ENCODE assay signal across 19 cellular contexts in genomic region chr15:45064386-45064785, GRCh38. TPM values are rescaled to one million over a fixed set of nuclear protein-coding genes. Genes with fewer than 3 reads are reported as not detected.
DNase-seq lines count a peak whose midpoint lies in the region; ATAC-seq and TF ChIP-seq lines count a peak whose summit lies in the region.
"Had no signal": no experiment of that assay in that cellular context is flagged by ENCODE, and none has a peak within 500 bp of the region (broad histone marks: within the 10 kb centered on the region; RNA-seq: fewer than 3 reads in every experiment).

No MANE protein-coding gene starts in this region.

- H3K4ac ChIP-seq in neuronal stem cell (ENCODE audit: low read length), result no peak overlapping the region

- peaks cover 29% of the 10 kb centered on the region for H3K36me3 Mint-ChIP-seq in CD4-positive, alpha-beta T cell (ENCODE audit: low read depth)

- no peak overlapping the region for H4K91ac ChIP-seq in neuronal stem cell (ENCODE audit: low read depth, low read length, poor library complexity)

- H2BK120ac ChIP-seq in neuronal stem cell (ENCODE audit: low read depth, low read length), result no peak overlapping the region

- in situ Hi-C loops in Caki2 (cut with HindIII; ENCODE audit: low pct_unique_long_range_greater_than_20kb, low sequenced_read_pairs), result no loop called here

- H4K8ac ChIP-seq in neuronal stem cell (ENCODE audit: low read depth, low read length), result no peak overlapping the region

- no peaks in the 10 kb centered on the region for H3K9me3 Mint-ChIP-seq in CD4-positive, alpha-beta T cell
- H3K9me3 Mint-ChIP-seq: activated CD4-positive, alpha-beta memory T cell treated with anti-CD3 and anti-CD28 coated beads, Interleukin-2, amount 10 ng/mL, durations not matched to agents 7 days and 5 days; activated T-cell treated with anti-CD3 and anti-CD28 coated beads, Interleukin-2, amount 50 U/mL, for 4 hours; neural progenitor cell had no signal

- no peak for TF ChIP-seq RAD21 in liver (IDR thresholded peaks at IDR 0.05)

- peaks cover 0 to 5% (median 1%) of the 10 kb centered on the region in 4 donors for H3K4me1 ChIP-seq in liver (ENCODE audit: control insufficient read depth in 4 of 4, insufficient read depth in 4 of 4, low read length in 3 of 4)
- no peaks in the 10 kb centered on the region for H3K4me1 ChIP-seq in neuronal stem cell (ENCODE audit: control insufficient read depth in 2 of 2, insufficient read depth in 1 of 2, low read depth in 1 of 2, low read length in 2 of 2)
- H3K4me1 ChIP-seq: neural progenitor cell, right atrium auricular region had no signal

- CTCF ChIA-PET in CD4-positive, alpha-beta T cell (lab: Charles Lee), result no interaction called here

- no peak overlapping the region for H3K27ac Mint-ChIP-seq in CD4-positive, alpha-beta T cell
- H3K27ac Mint-ChIP-seq: activated CD4-positive, alpha-beta memory T cell treated with anti-CD3 and anti-CD28 coated beads, Interleukin-2, amount 10 ng/mL, durations not matched to agents 7 days and 5 days; activated naive CD8-positive, alpha-beta T cell; neural progenitor cell had no signal

- H3K27me3 ChIP-seq in liver (ENCODE audit: control insufficient read depth in 4 of 4, insufficient read depth in 4 of 4, low read length in 3 of 4), result no peaks in the 10 kb centered on the region
- no peaks in the 10 kb centered on the region for H3K27me3 ChIP-seq in CD4-positive, alpha-beta T cell (ENCODE audit: control insufficient read depth, insufficient read depth, low read length)
- no peaks in the 10 kb centered on the region for H3K27me3 ChIP-seq in neuronal stem cell (ENCODE audit: control insufficient read depth in 3 of 3, insufficient read depth in 3 of 3, low read depth in 1 of 3, low read length in 3 of 3)
- H3K27me3 ChIP-seq: neural progenitor cell, right atrium auricular region had no signal

- no peak overlapping the region for H2BK5ac ChIP-seq in neuronal stem cell (ENCODE audit: low read length)

- WGBS in liver, result 53% methylated on average over 4 of the region's 4 CpGs
- WGBS in neuronal stem cell (ENCODE audit: extremely low coverage in 2 of 2, insufficient read length in 2 of 2, insufficient replicate concordance in 1 of 2), 2 donors, result no CpG with 5 or more reads among the region's 4 CpGs

- H2AFZ ChIP-seq in neuronal stem cell (ENCODE audit: low read length), result no peak overlapping the region
- H2AFZ ChIP-seq: neural progenitor cell had no signal

- ATAC-seq in esophagus mucosa (peak; percentile 76), GM18502 (IDR thresholded peaks at IDR 0.05; ENCODE audit: poor library complexity, unreplicated experiment) (no peak)
- no peak for ATAC-seq in CD4-positive, alpha-beta T cell (ENCODE audit: poor library complexity)
- ATAC-seq: activated T-cell treated with anti-CD3 and anti-CD28 coated beads, Interleukin-2, amount 50 U/mL, for 4 hours; K562 had no signal

- no peak overlapping the region for H2BK12ac ChIP-seq in neuronal stem cell (ENCODE audit: low read length)

- no peak overlapping the region for H3K23ac ChIP-seq in neuronal stem cell (ENCODE audit: low read depth, low read length, poor library complexity)

- TF ChIP-seq CTCF in liver (IDR thresholded peaks at IDR 0.05; ENCODE audit: low read depth, low read length, missing input control), result no peak
- no peak for TF ChIP-seq CTCF in CD4-positive, alpha-beta T cell (IDR thresholded peaks at IDR 0.05)

- H3K4me1 Mint-ChIP-seq in CD4-positive, alpha-beta T cell (ENCODE audit: low read depth), result no peaks in the 10 kb centered on the region
- H3K4me1 Mint-ChIP-seq: neural progenitor cell had no signal

- DNase-seq in Caki2 (ENCODE audit: low read depth) (peak; percentile 72), NCI-H226 (peak; percentile 21), COLO668 (lab: John Stamatoyannopoulos, UW; ENCODE audit: unreplicated experiment) (no peak), neuronal stem cell (ENCODE audit: low spot score) (no peak)
- DNase-seq in CD4-positive, alpha-beta T cell, result no peak
- DNase-seq: activated CD4-positive, alpha-beta memory T cell treated with anti-CD3 and anti-CD28 coated beads, Interleukin-2, amount 10 ng/mL, durations not matched to agents 7 days and 5 days; activated T-cell treated with anti-CD3 and anti-CD28 coated beads, Interleukin-2, amount 50 U/mL, for 4 hours; cerebellar nuclear complex; stimulated activated CD4-positive, alpha-beta T cell treated with anti-CD3 and anti-CD28 coated beads, Interleukin-2, amount 100 ng/mL, for 48 hours; substantia nigra; SW 1271 had no signal

- H3K9ac ChIP-seq in liver (ENCODE audit: low read depth in 1 of 2, low read length in 2 of 2) (no peak overlapping the region), neuronal stem cell (ENCODE audit: low read depth, low read length, poor library complexity) (no peak overlapping the region)
- H3K9ac ChIP-seq: neural progenitor cell had no signal

- no peak overlapping the region for H3K27ac ChIP-seq in liver (ENCODE audit: low read depth in 1 of 2, low read length in 2 of 2)
- H3K27ac ChIP-seq in CD4-positive, alpha-beta T cell (ENCODE audit: low read depth, low read length), result no peak overlapping the region
- no peak overlapping the region for H3K27ac ChIP-seq in neuronal stem cell (replicated peaks; ENCODE audit: low read length)
- H3K27ac ChIP-seq: neural progenitor cell, right atrium auricular region, RWPE1 had no signal

- H3K9me3 ChIP-seq in liver (ENCODE audit: control insufficient read depth in 4 of 4, low read length in 3 of 4) (no peaks in the 10 kb centered on the region), neuronal stem cell (replicated peaks in 1 of 2; ENCODE audit: control insufficient read depth in 2 of 2, insufficient read depth in 1 of 2, low read depth in 1 of 2, low read length in 2 of 2) (no peaks in the 10 kb centered on the region)
- H3K9me3 ChIP-seq in CD4-positive, alpha-beta T cell (ENCODE audit: control insufficient read depth, low read length), result no peaks in the 10 kb centered on the region
- H3K9me3 ChIP-seq: right atrium auricular region had no signal

- H3K36me3 ChIP-seq in liver (ENCODE audit: control insufficient read depth in 4 of 4, insufficient read depth in 3 of 4, low read depth in 1 of 4, low read length in 3 of 4) (peaks cover 9 to 24% (median 9%) of the 10 kb centered on the region in 4 donors), neuronal stem cell (replicated peaks in 1 of 2; ENCODE audit: control insufficient read depth in 2 of 2, insufficient read depth in 2 of 2, low read length in 2 of 2) (peaks cover 0 to 21% of the 10 kb centered on the region in 2 donors)
- H3K36me3 ChIP-seq: neural progenitor cell, right atrium auricular region had no signal

- H2BK15ac ChIP-seq in neuronal stem cell (ENCODE audit: low read length), result no peak overlapping the region

- H3K4me3 Mint-ChIP-seq in CD4-positive, alpha-beta T cell, result no peak overlapping the region
- H3K4me3 Mint-ChIP-seq: activated CD4-positive, alpha-beta memory T cell treated with anti-CD3 and anti-CD28 coated beads, Interleukin-2, amount 10 ng/mL, durations not matched to agents 7 days and 5 days; activated naive CD8-positive, alpha-beta T cell; activated T-cell treated with anti-CD3 and anti-CD28 coated beads, Interleukin-2, amount 50 U/mL, for 4 hours; neural progenitor cell had no signal

- no peak overlapping the region for H3K4me2 ChIP-seq in neuronal stem cell (ENCODE audit: insufficient read depth, low read length, poor library complexity, severe bottlenecking)
- H3K4me2 ChIP-seq: neural progenitor cell had no signal

- no peaks in the 10 kb centered on the region for H3K79me1 ChIP-seq in neuronal stem cell (ENCODE audit: low read depth, low read length)

- POLR2A ChIA-PET in CD4-positive, alpha-beta T cell (lab: Charles Lee), result no interaction called here

- H3K14ac ChIP-seq in neuronal stem cell (ENCODE audit: low read length), result no peak overlapping the region

- H3K4me3 ChIP-seq in liver (ENCODE audit: low read depth in 1 of 3, low read length in 3 of 3) (no peak overlapping the region), neuronal stem cell (ENCODE audit: low read length in 2 of 2) (no peak overlapping the region)
- H3K4me3 ChIP-seq: K562, neural progenitor cell, right atrium auricular region had no signal

- no peak overlapping the region for H2AK5ac ChIP-seq in neuronal stem cell (ENCODE audit: low read depth, low read length)

- intact Hi-C loops in CD4-positive, alpha-beta T cell (cut with DNase I, micrococcal nuclease), result loop anchor here in 1 of 2 experiments (5.0 kb wide), 1 partner anchor 227 kb away; no protein-coding TSS in a partner anchor

- H3K27me3 Mint-ChIP-seq in CD4-positive, alpha-beta T cell, result no peaks in the 10 kb centered on the region
- H3K27me3 Mint-ChIP-seq: activated CD4-positive, alpha-beta memory T cell treated with anti-CD3 and anti-CD28 coated beads, Interleukin-2, amount 10 ng/mL, durations not matched to agents 7 days and 5 days; activated naive CD8-positive, alpha-beta T cell had no signal

- H3K18ac ChIP-seq in neuronal stem cell (ENCODE audit: low read length), result no peak overlapping the region

TF ChIP-seq in liver, 16 proteins besides CTCF, POLR2A, EP300 and RAD21 (continues in another document):
- TF ChIP-seq HNF4G (IDR thresholded peaks at IDR 0.05) (no peak), SP1 (IDR thresholded peaks at IDR 0.05) (no peak), RXRA (IDR thresholded peaks at IDR 0.05) (peak in 1 of 2 donors; percentile 38), NR2F2 (IDR thresholded peaks at IDR 0.05) (peak; percentile 20), FOXA2 (IDR thresholded peaks at IDR 0.05) (no peak), JUND (IDR thresholded peaks at IDR 0.05) (no peak)

RNA-seq across cellular contexts. Expression of gene SORD, which starts 41.4 kb away (rescaled TPM):
- 25.1 and 33.6 TPM in 2 replicates for total RNA-seq in Caki2 (2014; rRNA removed; shearing (Covaris generic); ENCODE audit: low replicate concordance)
- total RNA-seq in esophagus mucosa (26.3 TPM), liver (100 to 1,000 TPM in 1 of 2 donors, 10 to 100 TPM in 1; 75.5 to 165 TPM)
- 100 to 1,000 TPM; 168 to 169 TPM for polyA plus RNA-seq in liver
- total RNA-seq in CD4-positive, alpha-beta T cell, result 1 to 10 TPM; 1.7 to 1.8 TPM
- polyA plus RNA-seq in neuronal stem cell (2013, experiment 1 of 2), result 20.0 TPM
- polyA plus RNA-seq in neuronal stem cell (2013, experiment 2 of 2), result 19.6 TPM

RNA-seq across cellular contexts. Expression of gene DUOX2, which starts 49.6 kb away (rescaled TPM):
- not detected in 2 replicates for total RNA-seq in Caki2 (2014; rRNA removed; shearing (Covaris generic); ENCODE audit: low replicate concordance)
- total RNA-seq in esophagus mucosa, result 29.3 TPM
- total RNA-seq in liver, result under 1 TPM in 1 of 2 donors, not detected in 1; 0.08 TPM
- polyA plus RNA-seq in liver, result under 1 TPM in 1 of 2 donors, not detected in 1; 0.06 TPM
- under 1 TPM; 0.05 to 0.08 TPM for total RNA-seq in CD4-positive, alpha-beta T cell
- 0.01 TPM for polyA plus RNA-seq in neuronal stem cell (2013, experiment 1 of 2)
- polyA plus RNA-seq in neuronal stem cell (2013, experiment 2 of 2), result 0.01 TPM

RNA-seq across cellular contexts. Expression of gene DUOXA2, which starts 49.7 kb away (rescaled TPM):
- total RNA-seq in Caki2 (2014; rRNA removed; shearing (Covaris generic); ENCODE audit: low replicate concordance), result not detected in 2 replicates
- total RNA-seq in esophagus mucosa (10.4 TPM), liver (not detected)
- under 1 TPM in 1 of 2 donors, not detected in 1; 0.07 TPM for polyA plus RNA-seq in liver
- not detected for total RNA-seq in CD4-positive, alpha-beta T cell
- polyA plus RNA-seq in neuronal stem cell (2013, experiment 1 of 2), result not detected
- polyA plus RNA-seq in neuronal stem cell (2013, experiment 2 of 2), result not detected
- total RNA-seq: activated CD4-positive, alpha-beta memory T cell treated with anti-CD3 and anti-CD28 coated beads, Interleukin-2, amount 10 ng/mL, durations not matched to agents 7 days and 5 days; activated T-cell treated with anti-CD3 and anti-CD28 coated beads, Interleukin-2, amount 50 U/mL, for 4 hours; K562; right atrium auricular region had no signal
- polyA plus RNA-seq: K562 had no signal

Comparison
In these comparisons a context has a peak if more than half of its experiments do, and no peak if none do; other contexts are left out.
1. DNase-seq: peak in Caki2 (single experiment) and NCI-H226 (single experiment); none in CD4-positive, alpha-beta T cell (0 of 10), COLO668 (single experiment) and neuronal stem cell (single experiment).
2. RNA of gene DUOX2, which starts 49.6 kb away (total RNA-seq): 29.3 TPM in esophagus mucosa (single experiment); 0.05 to 0.08 TPM in CD4-positive, alpha-beta T cell, 0.08 TPM in liver and not detected in Caki2; every median in the first group is over 10 times any median in the second.
3. RNA of gene DUOXA2, which starts 49.7 kb away (total RNA-seq): 10.4 TPM in esophagus mucosa (single experiment); not detected in Caki2, not detected in liver and not detected in CD4-positive, alpha-beta T cell; every median in the first group is over 10 times any median in the second.